In genomic region chr11:2399488-2400068, GRCh38 we compare ENCODE assay signal across 8 cellular contexts. TPM values are rescaled to one million over a fixed set of nuclear protein-coding genes. Genes with fewer than 3 reads are reported as not detected.
A peak's percentile ranks its signal among the peaks of the same experiment; 100 is the strongest.
DNase-seq lines count a peak whose midpoint lies in the region; ATAC-seq and TF ChIP-seq lines count a peak whose summit lies in the region.

No MANE protein-coding gene starts in this region.

- peak; percentile 42 for DNase-seq in NCI-H146 (lab: John Stamatoyannopoulos, UW)
- no peak for DNase-seq in NCI-H146 treated with DMSO at 0.1 percent for 48 hours (lab: John Stamatoyannopoulos, UW; ENCODE audit: unreplicated experiment)
- no peak for DNase-seq in spleen
- DNase-seq in hepatic stellate cell (ENCODE audit: low spot score), result no peak
- no peak for DNase-seq in NCI-H2107 treated with DMSO at 0.1 percent for 48 hours (lab: John Stamatoyannopoulos, UW; ENCODE audit: unreplicated experiment)

- intact Hi-C loops in spleen (cut with DNase I; ENCODE audit: low total_unique reads), result loop anchor here (5.0 kb wide), 1 partner anchor 92 kb away; no protein-coding TSS in a partner anchor

- no peak for TF ChIP-seq POLR2A in spleen (IDR thresholded peaks at IDR 0.05)

- H3K4me1 ChIP-seq in iPS-15b (ENCODE audit: control insufficient read depth, insufficient read depth, low read length) (no peaks in the 10 kb centered on the region), spleen (peaks cover 17 to 74% (median 46%) of the 10 kb centered on the region in 6 donors)

- H3K36me3 ChIP-seq in iPS-15b (ENCODE audit: control insufficient read depth, insufficient read depth, low read length) (peaks cover 40% of the 10 kb centered on the region), spleen (peaks cover 3 to 73% (median 67%) of the 10 kb centered on the region in 6 donors)

- H3K9me3 ChIP-seq in iPS-15b (ENCODE audit: control insufficient read depth, insufficient read depth, low read length), result no peaks in the 10 kb centered on the region
- H3K9me3 ChIP-seq in spleen, result no peaks in the 10 kb centered on the region

- H3K36me3 Mint-ChIP-seq in activated naive CD8-positive, alpha-beta T cell, result no peaks in the 10 kb centered on the region

- peak overlapping the region; percentile 82 to 99 (median 98) for H3K27ac ChIP-seq in spleen

- peak overlapping the region; percentile 94 for H3K4me3 Mint-ChIP-seq in activated naive CD8-positive, alpha-beta T cell

- ATAC-seq in HG03457 (IDR thresholded peaks at IDR 0.05; ENCODE audit: unreplicated experiment), result peak; percentile 5

- no peaks in the 10 kb centered on the region for H3K9me3 Mint-ChIP-seq in activated naive CD8-positive, alpha-beta T cell (ENCODE audit: low read depth)

- H3K27me3 ChIP-seq in iPS-15b (ENCODE audit: control insufficient read depth, insufficient read depth, low read length) (no peaks in the 10 kb centered on the region), spleen (replicated peaks in 1 of 7) (no peaks in the 10 kb centered on the region)

- H3K4me3 ChIP-seq in iPS-15b (ENCODE audit: low read depth, low read length) (peak overlapping the region; percentile 74), spleen (peak overlapping the region; percentile 32 to 100 (median 84))

- WGBS in spleen, 5 donors, result 14 to 25% (median 18%) methylated on average over 16 to 23 of the region's 23 CpGs

- peak overlapping the region; percentile 81 for H3K27ac Mint-ChIP-seq in activated naive CD8-positive, alpha-beta T cell

- H3K9ac ChIP-seq in iPS-15b (ENCODE audit: low read depth, low read length), result peak overlapping the region; percentile 87

- TF ChIP-seq CTCF in spleen (IDR thresholded peaks at IDR 0.05 in 8 of 11, conservative IDR thresholded peaks at IDR 0.05 in 3 of 11), result no peak

- no peaks in the 10 kb centered on the region for H3K27me3 Mint-ChIP-seq in activated naive CD8-positive, alpha-beta T cell

- peaks cover 10% of the 10 kb centered on the region for H3K4me1 Mint-ChIP-seq in activated naive CD8-positive, alpha-beta T cell (ENCODE audit: low read depth)

RNA-seq across cellular contexts. Expression of gene TSSC4, which starts 1.0 kb away (rescaled TPM):
- 10 to 100 TPM; 28.7 to 58.1 (median 42.2) TPM for total RNA-seq in spleen
- 10 to 100 TPM; 42.5 to 94.4 (median 66.2) TPM for polyA plus RNA-seq in spleen

RNA-seq across cellular contexts. Expression of gene CD81, which starts 22.5 kb away (rescaled TPM):
- 100 to 1,000 TPM; 370 to 594 (median 472) TPM for total RNA-seq in spleen
- polyA plus RNA-seq in spleen, result 100 to 1,000 TPM; 191 to 368 (median 339) TPM

RNA-seq across cellular contexts. Expression of gene TRPM5, which starts 44.7 kb away (rescaled TPM):
- under 1 TPM in 3 of 7 donors, not detected in 4; 0.10 to 0.16 (median 0.15) TPM for total RNA-seq in spleen
- polyA plus RNA-seq in spleen, result under 1 TPM; 0.02 to 0.28 (median 0.19) TPM

RNA-seq across cellular contexts. Expression of gene KCNQ1, which starts 45.2 kb away (rescaled TPM):
- 10 to 100 TPM; 10.9 to 21.6 (median 18.3) TPM for total RNA-seq in spleen
- 1 to 10 TPM; 3.3 to 6.5 (median 3.6) TPM for polyA plus RNA-seq in spleen
